In genomic region chr19:11256189-11256588, GRCh38 we compare ENCODE assay signal across 1 cellular context.
TF ChIP-seq lines count a peak whose summit lies in the region.

No MANE protein-coding gene starts in this region.

TF ChIP-seq in endothelial cell of umbilical vein, 7 proteins besides CTCF, POLR2A, EP300 and RAD21:
- no peak for TF ChIP-seq GATA2 (IDR thresholded peaks at IDR 0.05; ENCODE audit: insufficient read depth, insufficient read length, low read depth, low read length)
TF ChIP-seq in endothelial cell of umbilical vein: peak in this region for 0.
